8 cellular contexts compared by ENCODE assay signal in the genomic region with DNA sequence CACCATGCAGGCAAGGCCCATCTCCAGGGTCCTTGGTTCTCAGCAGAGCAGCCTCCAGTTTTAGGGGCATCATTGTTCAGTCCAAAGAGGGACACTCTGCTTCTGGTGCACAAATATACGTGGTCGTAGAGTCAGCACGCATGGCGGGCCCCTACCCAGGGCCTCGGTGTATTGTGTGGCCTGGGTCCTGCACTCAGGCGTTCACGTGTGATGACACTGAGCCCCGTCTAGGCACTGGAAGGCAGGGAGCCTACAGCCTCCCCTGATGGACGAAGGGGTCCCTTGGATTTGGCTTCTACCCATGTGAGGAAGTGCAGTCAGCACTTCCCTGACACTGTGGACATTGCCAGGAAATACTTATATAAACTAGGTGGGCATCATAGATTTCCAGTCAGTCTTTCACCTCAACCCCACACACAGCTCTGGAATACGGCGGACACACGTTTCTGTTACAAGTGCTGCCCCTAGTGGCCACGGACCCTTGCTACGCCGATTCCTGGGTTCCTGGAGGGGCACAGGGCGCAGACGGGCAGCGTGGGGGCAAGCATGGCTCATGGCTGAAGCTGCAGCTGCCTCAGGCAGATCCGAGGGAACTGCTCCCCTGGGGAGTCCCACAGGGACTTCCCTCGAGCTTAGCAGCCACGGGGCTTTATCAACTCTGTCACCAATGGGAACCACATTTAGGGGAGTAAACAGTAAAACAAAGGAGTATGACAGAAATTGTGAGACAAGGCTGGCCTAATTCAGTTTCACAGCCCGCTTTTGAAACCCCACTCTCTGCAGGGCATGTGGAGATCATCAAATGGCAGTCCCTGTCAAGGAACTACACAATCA. TPM values are rescaled to one million over a fixed set of nuclear protein-coding genes. Genes with fewer than 3 reads are reported as not detected.
DNase-seq lines count a peak whose midpoint lies in the region; ATAC-seq and TF ChIP-seq lines count a peak whose summit lies in the region.

No MANE protein-coding gene starts in this region.

- peaks cover 16% of the 10 kb centered on the region for H3K36me3 Mint-ChIP-seq in MCF 10A (ENCODE audit: insufficient read depth, unreplicated experiment)

- H3K9me3 Mint-ChIP-seq in MCF 10A (ENCODE audit: unreplicated experiment), result no peaks in the 10 kb centered on the region

- no peak overlapping the region for H3K27ac ChIP-seq in breast epithelium
- no peak overlapping the region for H3K27ac ChIP-seq in testis

- H3K27ac Mint-ChIP-seq in MCF 10A (ENCODE audit: low read depth, unreplicated experiment), result no peak overlapping the region

- H3K4me1 ChIP-seq in breast epithelium (no peaks in the 10 kb centered on the region), testis (no peaks in the 10 kb centered on the region)

- intact Hi-C loops in MCF 10A (cut with micrococcal nuclease), result no loop called here
- intact Hi-C loops in breast epithelium (cut with DNase I; ENCODE audit: low total_unique reads), result no loop called here
- intact Hi-C loops in testis (cut with DNase I; ENCODE audit: low total_unique reads), result no loop called here

- TF ChIP-seq CTCF in MCF 10A (IDR thresholded peaks at IDR 0.05; ENCODE audit: unreplicated experiment), result peak; percentile 39
- no peak for TF ChIP-seq CTCF in breast epithelium (IDR thresholded peaks at IDR 0.05)
- TF ChIP-seq CTCF in testis (IDR thresholded peaks at IDR 0.05), result peak in 2 of 3 experiments; percentile 11 to 37

- H3K4me3 ChIP-seq in breast epithelium (no peak overlapping the region), testis (no peak overlapping the region)

- no TSS peak for BruUV-seq in MCF 10A (replicated peaks; lab: Mats Ljungman, UMichigan)

- H3K4me1 Mint-ChIP-seq in MCF 10A (ENCODE audit: insufficient read depth, unreplicated experiment), result no peaks in the 10 kb centered on the region

- no peak for TF ChIP-seq EP300 in Ishikawa (IDR thresholded peaks at IDR 0.05; ENCODE audit: borderline replicate concordance)

- POLR2A ChIA-PET in MCF 10A (lab: Yijun Ruan, JAX), result no interaction called here

- no peaks in the 10 kb centered on the region for H3K27me3 ChIP-seq in breast epithelium
- no peaks in the 10 kb centered on the region for H3K27me3 ChIP-seq in testis

- no peaks in the 10 kb centered on the region for H3K36me3 ChIP-seq in breast epithelium
- no peaks in the 10 kb centered on the region for H3K36me3 ChIP-seq in testis (ENCODE audit: low read depth, missing control alignments)

- TF ChIP-seq RAD21 in Ishikawa (IDR thresholded peaks at IDR 0.05; ENCODE audit: low read depth), result peak; percentile 13; the same call in 1 of the 2 replicates

- H3K27me3 Mint-ChIP-seq in MCF 10A (ENCODE audit: insufficient read depth, unreplicated experiment), result no peaks in the 10 kb centered on the region

- H3K4me3 Mint-ChIP-seq in MCF 10A (ENCODE audit: unreplicated experiment), result no peak overlapping the region

- DNase-seq in MCF 10A (ENCODE audit: unreplicated experiment) (no peak), breast epithelium (ENCODE audit: low spot score in 2 of 2) (no peak), ecto neural progenitor cell (ENCODE audit: low spot score) (peak; percentile 75), testis (peak; percentile 24), NCI-H2029 treated with DMSO at 0.1 percent for 48 hours (lab: John Stamatoyannopoulos, UW) (no peak), SK-N-DZ (ENCODE audit: low spot score) (no peak)

- CTCF ChIA-PET in MCF 10A (lab: Yijun Ruan, JAX), result interaction anchor here (0.6 to 2.3 kb wide), 3 partner anchors 9 to 328 kb away, joined by 3 to 11 read pairs (median 3); no protein-coding TSS in a partner anchor

- TF ChIP-seq POLR2A in breast epithelium (IDR thresholded peaks at IDR 0.05), result no peak
- TF ChIP-seq POLR2A in testis (IDR thresholded peaks at IDR 0.05), result no peak

- 80 to 86% methylated on average over 19 to 22 of the region's 22 CpGs for WGBS in testis, 2 donors

- no peak for ATAC-seq in GM19328 (IDR thresholded peaks at IDR 0.05; ENCODE audit: unreplicated experiment)

- H3K9me3 ChIP-seq in breast epithelium (no peaks in the 10 kb centered on the region), testis (no peaks in the 10 kb centered on the region)

TF ChIP-seq in Ishikawa, 13 proteins besides CTCF, POLR2A, EP300 and RAD21:
- TF ChIP-seq CREB1 (IDR thresholded peaks at IDR 0.05; ENCODE audit: low read depth) (no peak), EGR1 (IDR thresholded peaks at IDR 0.05) (no peak), FOXM1 (IDR thresholded peaks at IDR 0.05; ENCODE audit: borderline replicate concordance, low read depth) (no peak), TCF12 (IDR thresholded peaks at IDR 0.05; ENCODE audit: low read depth) (no peak), TEAD4 (IDR thresholded peaks at IDR 0.05) (no peak), USF1 (IDR thresholded peaks at IDR 0.05) (no peak), TAF1 (IDR thresholded peaks at IDR 0.05; ENCODE audit: low read depth) (no peak), ZBTB7A (IDR thresholded peaks at IDR 0.05; ENCODE audit: low read depth) (no peak), NFIC (IDR thresholded peaks at IDR 0.05) (no peak), CEBPB (IDR thresholded peaks at IDR 0.05) (no peak), REST (IDR thresholded peaks at IDR 0.05; ENCODE audit: low read depth) (no peak), YY1 (IDR thresholded peaks at IDR 0.05; ENCODE audit: low read depth) (no peak)
- TF ChIP-seq, protein P1, sequence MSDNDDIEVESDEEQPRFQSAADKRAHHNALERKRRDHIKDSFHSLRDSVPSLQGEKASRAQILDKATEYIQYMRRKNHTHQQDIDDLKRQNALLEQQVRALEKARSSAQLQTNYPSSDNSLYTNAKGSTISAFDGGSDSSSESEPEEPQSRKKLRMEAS (IDR thresholded peaks at IDR 0.05), result no peak

RNA-seq across cellular contexts. Expression of gene AIFM2, which starts 25.4 kb away (rescaled TPM):
- 19.2 and 21.9 TPM in 2 replicates for total RNA-seq in MCF 10A (2022)
- total RNA-seq in breast epithelium, result 10 to 100 TPM; 14.3 to 42.1 (median 33.1) TPM
- 1 to 10 TPM; 7.1 TPM for total RNA-seq in testis
- 9.7 TPM for polyA plus RNA-seq in testis (ENCODE audit: insufficient read depth, low read depth, low replicate concordance)
- 0.91 and 1.8 TPM in 2 replicates for polyA plus RNA-seq in SK-N-DZ (2014; cell fraction: cytosol; rRNA removed)
- polyA plus RNA-seq in SK-N-DZ (2014; cell fraction: nucleus; rRNA removed), result 2.1 and 2.2 TPM in 2 replicates

RNA-seq across cellular contexts. Expression of gene TYSND1, which starts 39.3 kb away (rescaled TPM):
- total RNA-seq in MCF 10A (2022), result 14.6 and 16.5 TPM in 2 replicates
- 10 to 100 TPM; 12.5 to 19.9 (median 19.7) TPM for total RNA-seq in breast epithelium
- 10 to 100 TPM; 33.8 to 45.4 TPM for total RNA-seq in testis
- 66.8 TPM for polyA plus RNA-seq in testis (ENCODE audit: insufficient read depth, low read depth, low replicate concordance)
- 17.5 and 20.9 TPM in 2 replicates for polyA plus RNA-seq in SK-N-DZ (2014; cell fraction: cytosol; rRNA removed)
- polyA plus RNA-seq in SK-N-DZ (2014; cell fraction: nucleus; rRNA removed), result 27.6 and 39.4 TPM in 2 replicates

RNA-seq across cellular contexts. Expression of gene MACROH2A2, which starts 54.5 kb away (rescaled TPM):
- total RNA-seq in MCF 10A (2022) (17.6 and 21.3 TPM in 2 replicates), breast epithelium (10 to 100 TPM in 2 of 3 donors, 1 to 10 TPM in 1; 4.8 to 19.5 (median 15.4) TPM), testis (10 to 100 TPM; 69.6 to 72.3 TPM)
- polyA plus RNA-seq in testis (ENCODE audit: insufficient read depth, low read depth, low replicate concordance), result 31.0 TPM
- polyA plus RNA-seq in SK-N-DZ (2014; cell fraction: cytosol; rRNA removed), result 107 and 109 TPM in 2 replicates
- 53.0 and 56.0 TPM in 2 replicates for polyA plus RNA-seq in SK-N-DZ (2014; cell fraction: nucleus; rRNA removed)

Comparison
In these comparisons a context has a peak if more than half of its experiments do, and no peak if none do; other contexts are left out.
1. CTCF ChIP-seq: peak in MCF 10A (single experiment) and testis (2 of 3); none in breast epithelium (0 of 3).
2. DNase-seq: peak in ecto neural progenitor cell (single experiment) and testis (single experiment); none in MCF 10A (single experiment), breast epithelium (0 of 2), NCI-H2029 treated with DMSO at 0.1 percent for 48 hours (single experiment) and SK-N-DZ (single experiment).